Comparison of ENCODE assay signal across 1 cellular context in genomic region chr16:66516808-66517585, GRCh38.
TF ChIP-seq lines count a peak whose summit lies in the region.

No MANE protein-coding gene starts in this region.

TF ChIP-seq in K562, 482 proteins besides CTCF, POLR2A, EP300 and RAD21 (continued from another document):
- TF ChIP-seq CBFB (CRISPR knock-in tag; IDR thresholded peaks at IDR 0.05) (no peak), ZNF280A (IDR thresholded peaks at IDR 0.05; ENCODE audit: low read depth, partially characterized antibody) (no peak), FOXK2 (conservative IDR thresholded peaks at IDR 0.05 in 1 of 2, IDR thresholded peaks at IDR 0.05 in 1 of 2; ENCODE audit: low read depth in 2 of 2) (peak; percentile 90 to 92), NCOA1 (IDR thresholded peaks at IDR 0.05; ENCODE audit: low read depth) (peak; percentile 66; the same call in 1 of the 2 replicates), NEUROD1 (IDR thresholded peaks at IDR 0.05; ENCODE audit: borderline replicate concordance, low read depth, low read length, partially characterized antibody) (peak; percentile 59), CREB3L1 (IDR thresholded peaks at IDR 0.05; ENCODE audit: borderline replicate concordance, low read depth) (0 out of 2 replicates have a peak, but pooled peaks have one; percentile 63), SP1 (CRISPR knock-in tag; IDR thresholded peaks at IDR 0.05) (peak; percentile 59; the same call in 1 of the 2 replicates), NCOR1 (IDR thresholded peaks at IDR 0.05) (peak; percentile 40), KLF6 (CRISPR knock-in tag; IDR thresholded peaks at IDR 0.05; ENCODE audit: borderline replicate concordance) (peak; percentile 48; the same call in 1 of the 2 replicates), LEF1 (IDR thresholded peaks at IDR 0.05) (peak; percentile 75), FOS (IDR thresholded peaks at IDR 0.05; ENCODE audit: extremely low read depth, insufficient read length) (peak; percentile 61), ZNF316 (IDR thresholded peaks at IDR 0.05) (peak; percentile 39), TAL1 (IDR thresholded peaks at IDR 0.05) (peak; percentile 22; the same call in 1 of the 2 replicates), ETV1 (tag; conservative IDR thresholded peaks at IDR 0.05; ENCODE audit: low read depth) (peak; percentile 95), ATF7 (IDR thresholded peaks at IDR 0.05) (peak; percentile 97), ID3 (CRISPR knock-in tag; IDR thresholded peaks at IDR 0.05) (no peak), ID3 (tag; IDR thresholded peaks at IDR 0.05) (0 out of 2 replicates have a peak, but pooled peaks have one; percentile 76), TBL1XR1 (IDR thresholded peaks at IDR 0.05; ENCODE audit: low read length in 2 of 2) (peak in 1 of 2 experiments; percentile 18; a peak in 1 of 4 replicates), ZKSCAN1 (IDR thresholded peaks at IDR 0.05; ENCODE audit: low read depth, low read length) (no peak), CEBPB (tag; IDR thresholded peaks at IDR 0.05) (peak; percentile 60), TEAD4 (IDR thresholded peaks at IDR 0.05; ENCODE audit: low read length) (peak; percentile 43), TEAD4 (CRISPR knock-in tag; IDR thresholded peaks at IDR 0.05; ENCODE audit: borderline replicate concordance) (no peak), ARID1B (IDR thresholded peaks at IDR 0.05) (peak; percentile 86)
TF ChIP-seq in K562: peak in this region for 137.
